ENCODE assay signal across 9 cellular contexts in the genomic region with DNA sequence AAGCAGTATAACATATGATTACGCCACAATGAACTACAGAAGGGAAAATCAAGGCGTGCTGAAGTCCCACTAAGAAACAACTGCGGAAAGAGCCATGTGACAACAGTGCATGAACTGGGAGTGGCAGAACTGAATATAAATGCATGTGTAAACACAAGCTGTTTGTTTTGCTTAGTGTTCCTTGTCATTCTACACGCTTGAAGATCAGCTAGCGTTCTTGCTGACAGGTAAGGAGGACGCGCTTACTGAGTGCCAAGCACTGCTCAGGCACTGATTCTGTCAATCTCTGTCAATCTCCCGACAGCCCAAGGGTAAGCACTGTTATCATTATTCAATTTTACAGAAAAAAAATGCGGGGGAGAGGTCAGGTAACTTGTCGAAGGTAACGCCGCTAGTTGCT. TPM values are rescaled to one million over a fixed set of nuclear protein-coding genes. Genes with fewer than 3 reads are reported as not detected.
DNase-seq lines count a peak whose midpoint lies in the region; ATAC-seq and TF ChIP-seq lines count a peak whose summit lies in the region.
"Had no signal": no experiment of that assay in that cellular context is flagged by ENCODE, and none has a peak within 500 bp of the region (broad histone marks: within the 10 kb centered on the region; RNA-seq: fewer than 3 reads in every experiment).

No MANE protein-coding gene starts in this region.

- H3K9ac ChIP-seq in stomach smooth muscle (ENCODE audit: low read length in 2 of 2) = peak overlapping the region; percentile 85 to 90

- H3K4me1 ChIP-seq in stomach smooth muscle (ENCODE audit: control insufficient read depth, insufficient read depth, low read length) = peaks cover 21% of the 10 kb centered on the region

- peaks cover 44% of the 10 kb centered on the region for H3K4me1 Mint-ChIP-seq in activated CD8-positive, alpha-beta memory T cell treated with anti-CD3 and anti-CD28 coated beads, Interleukin-2, amount 10 ng/mL, durations not matched to agents 7 days and 5 days
- H3K4me1 Mint-ChIP-seq in HFFc6 (ENCODE audit: low read depth) = peaks cover 11% of the 10 kb centered on the region; the same call in 1 of the 2 replicates

- ATAC-seq in activated CD8-positive, alpha-beta memory T cell treated with anti-CD3 and anti-CD28 coated beads, Interleukin-2, amount 10 ng/mL, durations not matched to agents 7 days and 5 days = peak; percentile 57

- peaks cover 25% of the 10 kb centered on the region for H3K36me3 Mint-ChIP-seq in activated CD8-positive, alpha-beta memory T cell treated with anti-CD3 and anti-CD28 coated beads, Interleukin-2, amount 10 ng/mL, durations not matched to agents 7 days and 5 days
- H3K36me3 Mint-ChIP-seq in HFFc6 (ENCODE audit: low read depth) = peaks cover 20% of the 10 kb centered on the region

- no peaks in the 10 kb centered on the region for H3K27me3 ChIP-seq in kidney epithelial cell (ENCODE audit: control insufficient read depth, insufficient read depth, low read length)
- no peaks in the 10 kb centered on the region for H3K27me3 ChIP-seq in stomach smooth muscle (ENCODE audit: control insufficient read depth in 1 of 2, insufficient read depth in 2 of 2, low read length in 2 of 2)

- H3K27me3 Mint-ChIP-seq in activated CD8-positive, alpha-beta memory T cell treated with anti-CD3 and anti-CD28 coated beads, Interleukin-2, amount 10 ng/mL, durations not matched to agents 7 days and 5 days = no peaks in the 10 kb centered on the region
- no peaks in the 10 kb centered on the region; the same call in 1 of the 2 replicates for H3K27me3 Mint-ChIP-seq in HFFc6 (ENCODE audit: insufficient read depth)

- H3K4me3 ChIP-seq in astrocyte of the spinal cord (ENCODE audit: low read depth, low read length) (peak overlapping the region; percentile 95), kidney epithelial cell (ENCODE audit: low read depth, low read length) (peak overlapping the region; percentile 100), stomach smooth muscle (ENCODE audit: low read length in 2 of 2) (peak overlapping the region; percentile 95 to 96)

- H3K9me3 Mint-ChIP-seq in activated CD8-positive, alpha-beta memory T cell treated with anti-CD3 and anti-CD28 coated beads, Interleukin-2, amount 10 ng/mL, durations not matched to agents 7 days and 5 days (ENCODE audit: low read depth) = no peaks in the 10 kb centered on the region
- H3K9me3 Mint-ChIP-seq in HFFc6 = no peaks in the 10 kb centered on the region
- H3K9me3 Mint-ChIP-seq: nephron had no signal

- H3K9me3 ChIP-seq in stomach smooth muscle (ENCODE audit: control insufficient read depth in 2 of 2, low read length in 2 of 2) = no peaks in the 10 kb centered on the region

- H3K36me3 ChIP-seq in kidney epithelial cell (ENCODE audit: control insufficient read depth, insufficient read depth, low read length) (no peaks in the 10 kb centered on the region), stomach smooth muscle (ENCODE audit: control insufficient read depth in 2 of 2, insufficient read depth in 2 of 2, low read length in 2 of 2) (peaks cover 2 to 10% of the 10 kb centered on the region in 2 donors)

- in situ Hi-C loops in astrocyte of the spinal cord (cut with HindIII; ENCODE audit: low sequenced_read_pairs) = no loop called here

- TF ChIP-seq CTCF in HFFc6 (IDR thresholded peaks at IDR 0.05) = no peak
- no peak for TF ChIP-seq CTCF in astrocyte of the spinal cord (IDR thresholded peaks at IDR 0.05; ENCODE audit: low read depth, low read length)
- no peak for TF ChIP-seq CTCF in kidney epithelial cell (IDR thresholded peaks at IDR 0.05; ENCODE audit: insufficient read depth, low read length, poor library complexity, severe bottlenecking)

- no peak overlapping the region for H3K4me3 Mint-ChIP-seq in activated CD8-positive, alpha-beta memory T cell treated with anti-CD3 and anti-CD28 coated beads, Interleukin-2, amount 10 ng/mL, durations not matched to agents 7 days and 5 days
- no peak overlapping the region for H3K4me3 Mint-ChIP-seq in HFFc6
- H3K4me3 Mint-ChIP-seq: nephron had no signal

- H3K27ac ChIP-seq in stomach smooth muscle (ENCODE audit: low read length) = peak overlapping the region; percentile 92

- no peak overlapping the region for H3K27ac Mint-ChIP-seq in activated CD8-positive, alpha-beta memory T cell treated with anti-CD3 and anti-CD28 coated beads, Interleukin-2, amount 10 ng/mL, durations not matched to agents 7 days and 5 days
- no peak overlapping the region for H3K27ac Mint-ChIP-seq in HFFc6
- H3K27ac Mint-ChIP-seq: nephron had no signal

- CTCF ChIA-PET in activated CD8-positive, alpha-beta memory T cell treated with anti-CD3 and anti-CD28 coated beads, Interleukin-2, amount 10 ng/mL, durations not matched to agents 7 days and 5 days (lab: Charles Lee) = interaction anchor here (0.9 to 2.7 kb wide), 4 partner anchors 10 to 30 kb away, joined by 3 to 9 read pairs (median 6); a partner anchor contains a TSS

- DNase-seq in activated CD8-positive, alpha-beta memory T cell treated with anti-CD3 and anti-CD28 coated beads, Interleukin-2, amount 10 ng/mL, durations not matched to agents 7 days and 5 days = no peak
- DNase-seq in activated CD8-positive, alpha-beta memory T cell treated with anti-CD3 and anti-CD28 coated beads for 24 hours = no peak
- DNase-seq in HFFc6 (peak; percentile 31), NCI-H146 (lab: John Stamatoyannopoulos, UW) (peak; percentile 77), astrocyte of the spinal cord (ENCODE audit: low read depth, low spot score) (no peak), kidney epithelial cell (ENCODE audit: low read depth) (peak; percentile 7), NCI-H446 treated with DMSO at 0.1 percent for 48 hours (lab: John Stamatoyannopoulos, UW) (no peak)

RNA-seq across cellular contexts. Expression of a gene that starts 0.5 kb away (rescaled TPM):
- total RNA-seq in activated CD8-positive, alpha-beta memory T cell treated with anti-CD3 and anti-CD28 coated beads, Interleukin-2, amount 10 ng/mL, durations not matched to agents 7 days and 5 days = 10 to 100 TPM; 25.6 to 26.8 TPM
- total RNA-seq in HFFc6 (2021; fragmentation: NEBNext Ultra II Directional; extraction: Animal tissue kit (Norgen Biotek cat#: 25700)) = 10 to 100 TPM; 12.6 to 16.3 (median 14.8) TPM
- total RNA-seq in kidney epithelial cell = 20.5 and 21.7 TPM in 2 replicates

RNA-seq across cellular contexts. Expression of a gene that starts 0.6 kb away (rescaled TPM):
- total RNA-seq in activated CD8-positive, alpha-beta memory T cell treated with anti-CD3 and anti-CD28 coated beads, Interleukin-2, amount 10 ng/mL, durations not matched to agents 7 days and 5 days = 100 to 1,000 TPM; 160 to 198 TPM
- total RNA-seq in HFFc6 (2021; fragmentation: NEBNext Ultra II Directional; extraction: Animal tissue kit (Norgen Biotek cat#: 25700)) = 100 to 1,000 TPM; 227 to 265 (median 252) TPM
- 267 and 297 TPM in 2 replicates for total RNA-seq in kidney epithelial cell

RNA-seq across cellular contexts. Expression of a gene that starts 30.8 kb away (rescaled TPM):
- total RNA-seq in activated CD8-positive, alpha-beta memory T cell treated with anti-CD3 and anti-CD28 coated beads, Interleukin-2, amount 10 ng/mL, durations not matched to agents 7 days and 5 days = 10 to 100 TPM; 75.4 to 99.7 TPM
- 10 to 100 TPM; 62.3 to 73.7 (median 69.0) TPM for total RNA-seq in HFFc6 (2021; fragmentation: NEBNext Ultra II Directional; extraction: Animal tissue kit (Norgen Biotek cat#: 25700))
- 127 TPM in 2 replicates for total RNA-seq in kidney epithelial cell

Comparison
In these comparisons a context has a peak if more than half of its experiments do, and no peak if none do; other contexts are left out.
1. DNase-seq: peak in HFFc6 (single experiment), NCI-H146 (single experiment) and kidney epithelial cell (single experiment); none in activated CD8-positive, alpha-beta memory T cell treated with anti-CD3 and anti-CD28 coated beads, Interleukin-2, amount 10 ng/mL, durations not matched to agents 7 days and 5 days (single experiment), activated CD8-positive, alpha-beta memory T cell treated with anti-CD3 and anti-CD28 coated beads for 24 hours (single experiment), astrocyte of the spinal cord (single experiment) and NCI-H446 treated with DMSO at 0.1 percent for 48 hours (single experiment).
2. Peak in every context shown above with its lines, with median percentiles within 50 percentile points of each other: H3K4me3 ChIP-seq.